ENCODE assay signal across 8 cellular contexts in genomic region chr10:114694735-114695134, GRCh38. TPM values are rescaled to one million over a fixed set of nuclear protein-coding genes. Genes with fewer than 3 reads are reported as not detected.
DNase-seq lines count a peak whose midpoint lies in the region; ATAC-seq and TF ChIP-seq lines count a peak whose summit lies in the region.

No MANE protein-coding gene starts in this region.

- H3K4me3 Mint-ChIP-seq in activated T-cell treated with anti-CD3 and anti-CD28 coated beads, Interleukin-2, amount 50 U/mL, for 4 hours = no peak overlapping the region
- H3K4me3 Mint-ChIP-seq in nephron = no peak overlapping the region

- H3K27ac Mint-ChIP-seq in nephron = no peak overlapping the region

- H3K27me3 Mint-ChIP-seq in activated T-cell treated with anti-CD3 and anti-CD28 coated beads, Interleukin-2, amount 50 U/mL, for 4 hours (ENCODE audit: low read depth) = peaks cover 7% of the 10 kb centered on the region
- H3K27me3 Mint-ChIP-seq in nephron (ENCODE audit: low read depth) = peaks cover 34% of the 10 kb centered on the region

- DNase-seq in activated T-cell treated with anti-CD3 and anti-CD28 coated beads for 1 hour (ENCODE audit: low read depth) (peak; percentile 3), NCI-H2081 treated with DMSO at 0.1 percent for 48 hours (lab: John Stamatoyannopoulos, UW) (peak; percentile 1), astrocyte of the spinal cord (ENCODE audit: low read depth, low spot score) (no peak), COR-L47 (lab: John Stamatoyannopoulos, UW) (no peak)
- DNase-seq in activated T-cell treated with anti-CD3 and anti-CD28 coated beads, Interleukin-2, amount 50 U/mL, for 4 hours = no peak

- TF ChIP-seq CTCF in astrocyte of the spinal cord (IDR thresholded peaks at IDR 0.05; ENCODE audit: low read depth, low read length) = peak; percentile 60
- TF ChIP-seq CTCF in nephron (IDR thresholded peaks at IDR 0.05; ENCODE audit: unreplicated experiment in 3 of 3) = peak; percentile 33 to 60 (median 38)

- no peaks in the 10 kb centered on the region for H3K9me3 Mint-ChIP-seq in activated T-cell treated with anti-CD3 and anti-CD28 coated beads, Interleukin-2, amount 50 U/mL, for 4 hours
- peaks cover 2% of the 10 kb centered on the region for H3K9me3 Mint-ChIP-seq in nephron

- ATAC-seq in activated T-cell treated with anti-CD3 and anti-CD28 coated beads, Interleukin-2, amount 50 U/mL, for 4 hours = no peak
- no peak for ATAC-seq in HG03135 (IDR thresholded peaks at IDR 0.05; ENCODE audit: unreplicated experiment)
- no peak for ATAC-seq in GM19397 (IDR thresholded peaks at IDR 0.05; ENCODE audit: unreplicated experiment)

- H3K4me1 Mint-ChIP-seq in activated T-cell treated with anti-CD3 and anti-CD28 coated beads, Interleukin-2, amount 50 U/mL, for 4 hours (ENCODE audit: low read depth) = peaks cover 10% of the 10 kb centered on the region
- no peaks in the 10 kb centered on the region for H3K4me1 Mint-ChIP-seq in nephron

- in situ Hi-C loops in astrocyte of the spinal cord (cut with HindIII; ENCODE audit: low sequenced_read_pairs) = no loop called here

- no peaks in the 10 kb centered on the region for H3K36me3 Mint-ChIP-seq in activated T-cell treated with anti-CD3 and anti-CD28 coated beads, Interleukin-2, amount 50 U/mL, for 4 hours (ENCODE audit: insufficient read depth)
- H3K36me3 Mint-ChIP-seq in nephron (ENCODE audit: low read depth) = no peaks in the 10 kb centered on the region

- H3K4me3 ChIP-seq in astrocyte of the spinal cord (ENCODE audit: low read depth, low read length) = no peak overlapping the region

RNA-seq across cellular contexts. Expression of gene ABLIM1, which starts 36.7 kb away (rescaled TPM):
- 10 to 100 TPM; 68.1 to 83.2 (median 76.2) TPM for total RNA-seq in activated T-cell treated with anti-CD3 and anti-CD28 coated beads, Interleukin-2, amount 50 U/mL, for 4 hours

Comparison
In these comparisons a context has a peak if more than half of its experiments do, and no peak if none do; other contexts are left out.
1. DNase-seq: peak in activated T-cell treated with anti-CD3 and anti-CD28 coated beads for 1 hour (single experiment) and NCI-H2081 treated with DMSO at 0.1 percent for 48 hours (single experiment); none in activated T-cell treated with anti-CD3 and anti-CD28 coated beads, Interleukin-2, amount 50 U/mL, for 4 hours (single experiment), astrocyte of the spinal cord (single experiment) and COR-L47 (single experiment).